27 cellular contexts compared by ENCODE assay signal in genomic region chr5:154526231-154527226, GRCh38. TPM values are rescaled to one million over a fixed set of nuclear protein-coding genes. Genes with fewer than 3 reads are reported as not detected.
A peak's percentile ranks its signal among the peaks of the same experiment; 100 is the strongest.
DNase-seq lines count a peak whose midpoint lies in the region; ATAC-seq and TF ChIP-seq lines count a peak whose summit lies in the region.
"Had no signal": no experiment of that assay in that cellular context is flagged by ENCODE, and none has a peak within 500 bp of the region (broad histone marks: within the 10 kb centered on the region; RNA-seq: fewer than 3 reads in every experiment).

No MANE protein-coding gene starts in this region.

- H3K9ac ChIP-seq in mesendoderm (ENCODE audit: low read length) (no peak overlapping the region), PC-3 (ENCODE audit: low read length) (no peak overlapping the region)
- H3K9ac ChIP-seq: GM23248 had no signal

- H3K36me3 ChIP-seq in HEK293 (ENCODE audit: control insufficient read depth in 2 of 2, insufficient read depth in 1 of 2, low read length in 2 of 2) = no peaks in the 10 kb centered on the region
- no peaks in the 10 kb centered on the region for H3K36me3 ChIP-seq in RWPE2 (ENCODE audit: low read depth)
- H3K36me3 ChIP-seq in mesendoderm (ENCODE audit: control insufficient read depth, insufficient read depth, low read length) = no peaks in the 10 kb centered on the region
- H3K36me3 ChIP-seq in PC-3 (ENCODE audit: low read depth, low read length) = no peaks in the 10 kb centered on the region
- H3K36me3 ChIP-seq: Peyer's patch had no signal

- H3K36me3 Mint-ChIP-seq in stimulated activated memory B cell treated with anti-CD40 and anti-IgM and Interleukin-4, amounts not matched to agents 10 μg/mL and 1 μg/mL and 100 μg/mL, for 72 hours = no peaks in the 10 kb centered on the region

- WGBS in mesendoderm (ENCODE audit: extremely low coverage, insufficient coverage, low lambda C conversion rate) = no CpG with 5 or more reads among the region's 12 CpGs

- H3K4ac ChIP-seq in mesendoderm (ENCODE audit: low read depth, low read length) = peak overlapping the region; percentile 0

- H3K18ac ChIP-seq in mesendoderm (ENCODE audit: low read length) = no peak overlapping the region

- CTCF ChIA-PET in HEK293 (lab: Yijun Ruan, JAX) (interaction anchor here (0.6 kb wide), 1 partner anchor 106 kb away, joined by 5 read pairs; no protein-coding TSS in a partner anchor), PC-3 (lab: Charles Lee) (no interaction called here)

- H3K9me3 ChIP-seq in HEK293 (ENCODE audit: control insufficient read depth, insufficient read depth, low read depth, low read length) (no peaks in the 10 kb centered on the region), RWPE2 (ENCODE audit: severe bottlenecking) (no peaks in the 10 kb centered on the region), PC-3 (ENCODE audit: low read length) (no peaks in the 10 kb centered on the region)
- H3K9me3 ChIP-seq: A549, Peyer's patch had no signal

- no peak overlapping the region for H3K23ac ChIP-seq in mesendoderm (ENCODE audit: low read length)

- H3K27me3 ChIP-seq in RWPE2 (ENCODE audit: insufficient read depth, poor library complexity, severe bottlenecking) (no peaks in the 10 kb centered on the region), mesendoderm (ENCODE audit: insufficient read depth, low read length, poor library complexity) (no peaks in the 10 kb centered on the region), PC-3 (ENCODE audit: low read length) (no peaks in the 10 kb centered on the region)

- H3K4me2 ChIP-seq in mesendoderm (ENCODE audit: low read length) (no peak overlapping the region), PC-3 (ENCODE audit: low read length) (no peak overlapping the region)
- H3K4me2 ChIP-seq: A549 had no signal

- no peak for TF ChIP-seq CTCF in HEK293 (tag by site-specific recombination; IDR thresholded peaks at IDR 0.05)
- no peak for TF ChIP-seq CTCF in RWPE2 (IDR thresholded peaks at IDR 0.05; ENCODE audit: poor library complexity, severe bottlenecking)
- no peak for TF ChIP-seq CTCF in PC-3 (conservative IDR thresholded peaks at IDR 0.05; ENCODE audit: low read depth, low read length)

- H3K79me1 ChIP-seq in mesendoderm (ENCODE audit: low read length) = no peaks in the 10 kb centered on the region

- POLR2A ChIA-PET in HEK293 (lab: Yijun Ruan, JAX) (no interaction called here), PC-3 (lab: Charles Lee; ENCODE audit: unreplicated experiment) (no interaction called here)

- no peak overlapping the region for H2AFZ ChIP-seq in PC-3 (ENCODE audit: low read length)
- H2AFZ ChIP-seq: GM23248 had no signal

- H2BK15ac ChIP-seq in mesendoderm (replicated peaks; ENCODE audit: low read depth) = no peak overlapping the region

- H4K5ac ChIP-seq in mesendoderm (ENCODE audit: low read length) = no peak overlapping the region

- peaks cover 48% of the 10 kb centered on the region for H3K27me3 Mint-ChIP-seq in stimulated activated memory B cell treated with anti-CD40 and anti-IgM and Interleukin-4, amounts not matched to agents 10 μg/mL and 1 μg/mL and 100 μg/mL, for 72 hours

- no peak overlapping the region for H2AK5ac ChIP-seq in mesendoderm (ENCODE audit: low read length)

- no peaks in the 10 kb centered on the region for H3K9me3 Mint-ChIP-seq in stimulated activated memory B cell treated with anti-CD40 and anti-IgM and Interleukin-4, amounts not matched to agents 10 μg/mL and 1 μg/mL and 100 μg/mL, for 72 hours
- H3K9me3 Mint-ChIP-seq: CD4-positive, alpha-beta T cell; H9 had no signal

- H3K9me2 ChIP-seq in PC-3 (replicated peaks; ENCODE audit: low read length) = no peaks in the 10 kb centered on the region

- H2BK120ac ChIP-seq in mesendoderm (ENCODE audit: low read depth, low read length) = no peak overlapping the region

- H4K20me1 ChIP-seq in PC-3 (ENCODE audit: low read length) = no peaks in the 10 kb centered on the region

- no peak overlapping the region for H3K4me3 Mint-ChIP-seq in stimulated activated memory B cell treated with anti-CD40 and anti-IgM and Interleukin-4, amounts not matched to agents 10 μg/mL and 1 μg/mL and 100 μg/mL, for 72 hours
- H3K4me3 Mint-ChIP-seq: CD4-positive, alpha-beta T cell; H9 had no signal

- H3K4me1 ChIP-seq in HEK293 (ENCODE audit: control insufficient read depth, insufficient read depth, low read length) (peaks cover 4% of the 10 kb centered on the region; the same call in 1 of the 2 replicates), RWPE2 (ENCODE audit: insufficient read depth, poor library complexity, severe bottlenecking) (peaks cover 5% of the 10 kb centered on the region), mesendoderm (ENCODE audit: control insufficient read depth, low read depth, low read length) (peaks cover 23% of the 10 kb centered on the region), PC-3 (ENCODE audit: insufficient read depth, low read length) (no peaks in the 10 kb centered on the region)
- H3K4me1 ChIP-seq: Peyer's patch had no signal

- no peaks in the 10 kb centered on the region for H3K4me1 Mint-ChIP-seq in stimulated activated memory B cell treated with anti-CD40 and anti-IgM and Interleukin-4, amounts not matched to agents 10 μg/mL and 1 μg/mL and 100 μg/mL, for 72 hours

- DNase-seq in RWPE2 (ENCODE audit: low spot score) (no peak), mesendoderm (peak; percentile 72), PC-3 (no peak)
- DNase-seq: CD4-positive, alpha-beta T cell; COR-L47; DMS79; GM23248; H9; KG1; NCI-H1092; NCI-H1436 treated with DMSO at 0.1 percent for 48 hours; NCI-H1930; NCI-H510A; NK-92 treated with Interleukin-12 subunit alpha and Interleukin-12 subunit beta, amount 100 ng/mL, for 24 hours; Peyer's patch; SW 1271 had no signal

- no peak overlapping the region for H4K8ac ChIP-seq in mesendoderm (ENCODE audit: low read depth, low read length)

- no peak overlapping the region for H3K27ac Mint-ChIP-seq in stimulated activated memory B cell treated with anti-CD40 and anti-IgM and Interleukin-4, amounts not matched to agents 10 μg/mL and 1 μg/mL and 100 μg/mL, for 72 hours
- H3K27ac Mint-ChIP-seq: CD4-positive, alpha-beta T cell; H9 had no signal

- H3K4me3 ChIP-seq in HEK293 (ENCODE audit: low read depth, low read length) (no peak overlapping the region), RWPE2 (ENCODE audit: severe bottlenecking) (no peak overlapping the region), mesendoderm (ENCODE audit: low read length) (no peak overlapping the region), PC-3 (ENCODE audit: low read length) (no peak overlapping the region)
- H3K4me3 ChIP-seq: A549, GM12878, GM23248, Peyer's patch had no signal

- BruUV-seq in PC-3 (replicated peaks; lab: Mats Ljungman, UMichigan) = no TSS peak

- peak; percentile 14; the same call in 1 of the 3 replicates for ATAC-seq in RWPE2 (ENCODE audit: low read depth)
- ATAC-seq in stimulated activated memory B cell treated with anti-CD40 and anti-IgM and Interleukin-4, amounts not matched to agents 10 μg/mL and 1 μg/mL and 100 μg/mL, for 72 hours = peak; percentile 34
- no peak for ATAC-seq in PC-3
- ATAC-seq in HG02571 (IDR thresholded peaks at IDR 0.05; ENCODE audit: unreplicated experiment) = no peak
- no peak for ATAC-seq in HG03354 (IDR thresholded peaks at IDR 0.05; ENCODE audit: poor library complexity, severe bottlenecking, unreplicated experiment)
- ATAC-seq: A549, HepG2 had no signal

- H3K27ac ChIP-seq in HEK293 (ENCODE audit: extremely low read depth, low read depth, low read length) (no peak overlapping the region), RWPE2 (ENCODE audit: poor library complexity, severe bottlenecking) (no peak overlapping the region), mesendoderm (ENCODE audit: low read depth, low read length) (no peak overlapping the region), PC-3 (ENCODE audit: low read length) (no peak overlapping the region)
- H3K27ac ChIP-seq: A549, GM23248, HL-60, Peyer's patch had no signal

- intact Hi-C loops in PC-3 (cut with micrococcal nuclease) = no loop called here

- H2BK5ac ChIP-seq in mesendoderm (ENCODE audit: low read length) = peak overlapping the region; percentile 65

- peak overlapping the region; percentile 8 for H3K56ac ChIP-seq in mesendoderm (ENCODE audit: low read length)

- no peaks in the 10 kb centered on the region for H3K79me2 ChIP-seq in mesendoderm (ENCODE audit: control insufficient read depth, insufficient read depth, low read length)
- H3K79me2 ChIP-seq in PC-3 (ENCODE audit: low read length) = no peaks in the 10 kb centered on the region

- no peaks in the 10 kb centered on the region for H3F3A ChIP-seq in PC-3 (ENCODE audit: low read length, unreplicated experiment)

TF ChIP-seq in HEK293, 187 proteins besides CTCF, POLR2A, EP300 and RAD21:
- TF ChIP-seq GLIS1 (tag by site-specific recombination; IDR thresholded peaks at IDR 0.05) = no peak
- TF ChIP-seq, protein P1, sequence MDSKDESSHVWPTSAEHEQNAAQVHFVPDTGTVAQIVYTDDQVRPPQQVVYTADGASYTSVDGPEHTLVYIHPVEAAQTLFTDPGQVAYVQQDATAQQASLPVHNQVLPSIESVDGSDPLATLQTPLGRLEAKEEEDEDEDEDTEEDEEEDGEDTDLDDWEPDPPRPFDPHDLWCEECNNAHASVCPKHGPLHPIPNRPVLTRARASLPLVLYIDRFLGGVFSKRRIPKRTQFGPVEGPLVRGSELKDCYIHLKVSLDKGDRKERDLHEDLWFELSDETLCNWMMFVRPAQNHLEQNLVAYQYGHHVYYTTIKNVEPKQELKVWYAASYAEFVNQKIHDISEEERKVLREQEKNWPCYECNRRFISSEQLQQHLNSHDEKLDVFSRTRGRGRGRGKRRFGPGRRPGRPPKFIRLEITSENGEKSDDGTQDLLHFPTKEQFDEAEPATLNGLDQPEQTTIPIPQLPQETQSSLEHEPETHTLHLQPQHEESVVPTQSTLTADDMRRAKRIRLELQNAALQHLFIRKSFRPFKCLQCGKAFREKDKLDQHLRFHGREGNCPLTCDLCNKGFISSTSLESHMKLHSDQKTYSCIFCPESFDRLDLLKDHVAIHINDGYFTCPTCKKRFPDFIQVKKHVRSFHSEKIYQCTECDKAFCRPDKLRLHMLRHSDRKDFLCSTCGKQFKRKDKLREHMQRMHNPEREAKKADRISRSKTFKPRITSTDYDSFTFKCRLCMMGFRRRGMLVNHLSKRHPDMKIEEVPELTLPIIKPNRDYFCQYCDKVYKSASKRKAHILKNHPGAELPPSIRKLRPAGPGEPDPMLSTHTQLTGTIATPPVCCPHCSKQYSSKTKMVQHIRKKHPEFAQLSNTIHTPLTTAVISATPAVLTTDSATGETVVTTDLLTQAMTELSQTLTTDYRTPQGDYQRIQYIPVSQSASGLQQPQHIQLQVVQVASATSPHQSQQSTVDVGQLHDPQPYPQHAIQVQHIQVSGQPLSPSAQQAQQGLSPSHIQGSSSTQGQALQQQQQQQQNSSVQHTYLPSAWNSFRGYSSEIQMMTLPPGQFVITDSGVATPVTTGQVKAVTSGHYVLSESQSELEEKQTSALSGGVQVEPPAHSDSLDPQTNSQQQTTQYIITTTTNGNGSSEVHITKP (tag by site-specific recombination; IDR thresholded peaks at IDR 0.05) = peak; percentile 61

RNA-seq across cellular contexts. Expression of gene HAND1, which starts 48.5 kb away (rescaled TPM):
- polyA plus RNA-seq in mesendoderm (2013, experiment 1 of 2) = 0.94 TPM
- polyA plus RNA-seq in mesendoderm (2013, experiment 2 of 2) = 0.81 TPM
- not detected in 2 replicates for total RNA-seq in PC-3 (2014; rRNA removed)
- total RNA-seq: CD4-positive, alpha-beta T cell; GM23248; H9; HepG2; HT-29; SK-MEL-5 had no signal
- polyA plus RNA-seq: BJ, GM23248, HepG2 had no signal

Comparison
In these comparisons a context has a peak if more than half of its experiments do, and no peak if none do; other contexts are left out.
1. ATAC-seq: peak in RWPE2 (single experiment) and stimulated activated memory B cell treated with anti-CD40 and anti-IgM and Interleukin-4, amounts not matched to agents 10 μg/mL and 1 μg/mL and 100 μg/mL, for 72 hours (single experiment); none in PC-3 (single experiment), HG02571 (single experiment) and HG03354 (single experiment).